ENCODE assay signal across 20 cellular contexts in genomic region chr11:97332271-97332670, GRCh38.
"Had no signal": no experiment of that assay in that cellular context is flagged by ENCODE, and none has a peak within 500 bp of the region (broad histone marks: within the 10 kb centered on the region; RNA-seq: fewer than 3 reads in every experiment).

No MANE protein-coding gene starts in this region.

- H3K27ac Mint-ChIP-seq: activated CD4-positive, alpha-beta T cell treated with anti-CD3 and anti-CD28 coated beads, Interleukin-2, amount 10 ng/mL, durations not matched to agents 24 days and 14 days; activated CD8-positive, alpha-beta T cell treated with anti-CD3 and anti-CD28 coated beads for 36 hours; activated naive CD8-positive, alpha-beta T cell treated with anti-CD3 and anti-CD28 coated beads for 36 hours; activated T-helper 17 cell treated with anti-CD3 and anti-CD28 coated beads, Interleukin-2, amount 50 U/mL, for 72 hours; immature natural killer cell; stimulated activated naive CD8-positive, alpha-beta T cell treated with anti-CD3 and anti-CD28 coated beads, Interleukin-15, Interleukin-2, amounts not matched to agents 100 ng/mL and 50 ng/mL, for 24 hours had no signal

- H3K27ac ChIP-seq: cardiac muscle cell, esophagus squamous epithelium, heart right ventricle, prostate gland, tibial nerve had no signal

- H3K27me3 ChIP-seq: cardiac muscle cell, esophagus squamous epithelium, heart right ventricle, tibial nerve had no signal

- H3K4me1 ChIP-seq: esophagus squamous epithelium, heart right ventricle, prostate gland, tibial nerve had no signal

- H3K27me3 Mint-ChIP-seq: activated CD4-positive, alpha-beta T cell treated with anti-CD3 and anti-CD28 coated beads, Interleukin-2, amount 10 ng/mL, durations not matched to agents 24 days and 14 days; activated CD8-positive, alpha-beta T cell treated with anti-CD3 and anti-CD28 coated beads for 36 hours; activated naive CD8-positive, alpha-beta T cell treated with anti-CD3 and anti-CD28 coated beads for 36 hours; activated T-helper 17 cell treated with anti-CD3 and anti-CD28 coated beads, Interleukin-2, amount 50 U/mL, for 72 hours; stimulated activated naive CD8-positive, alpha-beta T cell treated with anti-CD3 and anti-CD28 coated beads, Interleukin-15, Interleukin-2, amounts not matched to agents 100 ng/mL and 50 ng/mL, for 24 hours had no signal

- H3K36me3 Mint-ChIP-seq: activated naive CD8-positive, alpha-beta T cell treated with anti-CD3 and anti-CD28 coated beads for 36 hours; immature natural killer cell had no signal

- DNase-seq: activated CD4-positive, alpha-beta T cell treated with anti-CD3 and anti-CD28 coated beads, Interleukin-2, amount 10 ng/mL, durations not matched to agents 24 days and 14 days; activated CD8-positive, alpha-beta T cell treated with anti-CD3 and anti-CD28 coated beads for 36 hours; activated naive CD4-positive, alpha-beta T cell; activated naive CD8-positive, alpha-beta T cell treated with anti-CD3 and anti-CD28 coated beads for 36 hours; activated T-cell treated with anti-CD3 and anti-CD28 coated beads, Interleukin-2, amount 50 U/mL, for 1 hour; amniotic stem cell; dermis blood vessel endothelial cell; effector memory CD4-positive, alpha-beta T cell; esophagus squamous epithelium; heart right ventricle; immature natural killer cell; kidney glomerular epithelial cell; left ventricle myocardium superior; right cardiac atrium had no signal

- H3K9me3 ChIP-seq: prostate gland, tibial nerve had no signal

- H3K36me3 ChIP-seq: cardiac muscle cell, esophagus squamous epithelium, heart right ventricle, prostate gland, tibial nerve had no signal

- H3K4me3 ChIP-seq: cardiac muscle cell, esophagus squamous epithelium, heart right ventricle, prostate gland, tibial nerve had no signal

- H3K4me3 Mint-ChIP-seq: activated CD4-positive, alpha-beta T cell treated with anti-CD3 and anti-CD28 coated beads, Interleukin-2, amount 10 ng/mL, durations not matched to agents 24 days and 14 days; activated CD8-positive, alpha-beta T cell treated with anti-CD3 and anti-CD28 coated beads for 36 hours; activated naive CD8-positive, alpha-beta T cell treated with anti-CD3 and anti-CD28 coated beads for 36 hours; activated T-helper 17 cell treated with anti-CD3 and anti-CD28 coated beads, Interleukin-2, amount 50 U/mL, for 72 hours; immature natural killer cell; neural crest cell; stimulated activated naive CD8-positive, alpha-beta T cell treated with anti-CD3 and anti-CD28 coated beads, Interleukin-15, Interleukin-2, amounts not matched to agents 100 ng/mL and 50 ng/mL, for 24 hours had no signal

- H3K9me3 Mint-ChIP-seq: activated CD4-positive, alpha-beta T cell treated with anti-CD3 and anti-CD28 coated beads, Interleukin-2, amount 10 ng/mL, durations not matched to agents 24 days and 14 days; neural crest cell had no signal

- H3K4me1 Mint-ChIP-seq: activated CD4-positive, alpha-beta T cell treated with anti-CD3 and anti-CD28 coated beads, Interleukin-2, amount 10 ng/mL, durations not matched to agents 24 days and 14 days; activated naive CD8-positive, alpha-beta T cell treated with anti-CD3 and anti-CD28 coated beads for 36 hours; activated T-helper 17 cell treated with anti-CD3 and anti-CD28 coated beads, Interleukin-2, amount 50 U/mL, for 72 hours; immature natural killer cell; neural crest cell had no signal
